ENCODE assay signal across 21 cellular contexts in genomic region chr9:129291041-129291501, GRCh38.
DNase-seq lines count a peak whose midpoint lies in the region; ATAC-seq and TF ChIP-seq lines count a peak whose summit lies in the region.
"Had no signal": no experiment of that assay in that cellular context is flagged by ENCODE, and none has a peak within 500 bp of the region (broad histone marks: within the 10 kb centered on the region; RNA-seq: fewer than 3 reads in every experiment).

No MANE protein-coding gene starts in this region.

- TF ChIP-seq CTCF in tibial artery (IDR thresholded peaks at IDR 0.05), result no peak
- no peak for TF ChIP-seq CTCF in thyroid gland (IDR thresholded peaks at IDR 0.05)

- 84 to 89% methylated on average over 10 to 11 of the region's 11 CpGs for WGBS in thyroid gland, 2 donors

- no peak for ATAC-seq in HG03139 (IDR thresholded peaks at IDR 0.05; ENCODE audit: unreplicated experiment)
- ATAC-seq: activated CD4-positive, CD25-positive, alpha-beta regulatory T cell treated with anti-CD3 and anti-CD28 coated beads, Interleukin-2, amount 50 U/mL, for 24 hours; activated T-helper 17 cell treated with anti-CD3 and anti-CD28 coated beads, Interleukin-2, amount 50 U/mL, for 72 hours; GM12878; naive thymus-derived CD8-positive, alpha-beta T cell had no signal

- H3K27me3 ChIP-seq in tibial artery (no peaks in the 10 kb centered on the region), thyroid gland (no peaks in the 10 kb centered on the region)
- H3K27me3 ChIP-seq: esophagus squamous epithelium had no signal

- H3K4me3 ChIP-seq in tibial artery, result no peak overlapping the region
- no peak overlapping the region for H3K4me3 ChIP-seq in thyroid gland (replicated peaks in 1 of 3)
- H3K4me3 ChIP-seq: esophagus squamous epithelium, GM12878 had no signal

- H3K4me1 ChIP-seq in tibial artery (no peaks in the 10 kb centered on the region), thyroid gland (no peaks in the 10 kb centered on the region)
- H3K4me1 ChIP-seq: esophagus squamous epithelium, parathyroid adenoma had no signal

- intact Hi-C loops in tibial artery (cut with DNase I; ENCODE audit: low total_unique reads) (no loop called here), thyroid gland (cut with DNase I) (no loop called here)

- peaks cover 0 to 5% (median 0%) of the 10 kb centered on the region in 3 donors for H3K9me3 ChIP-seq in tibial artery
- H3K9me3 ChIP-seq in thyroid gland, result no peaks in the 10 kb centered on the region

- H3K36me3 ChIP-seq in tibial artery, result no peaks in the 10 kb centered on the region
- H3K36me3 ChIP-seq in thyroid gland, result no peaks in the 10 kb centered on the region
- H3K36me3 ChIP-seq: esophagus squamous epithelium had no signal

- no peak for TF ChIP-seq POLR2A in thyroid gland (IDR thresholded peaks at IDR 0.05)

- DNase-seq in activated effector memory CD4-positive, alpha-beta T cell treated with anti-CD3 and anti-CD28 coated beads, Interleukin-2, amount 50 U/mL, for 16 hours, result peak; percentile 42
- DNase-seq in activated effector memory CD4-positive, alpha-beta T cell treated with Interleukin-2 at 50 U/mL for 16 hours, result no peak
- DNase-seq in activated CD8-positive, alpha-beta memory T cell treated with anti-CD3 and anti-CD28 coated beads, Interleukin-2, amount 50 U/mL, for 48 hours, result peak; percentile 36
- peak; percentile 69 for DNase-seq in mesenteric fat pad (ENCODE audit: low spot score)
- peak; percentile 15 to 54 for DNase-seq in tibial artery
- no peak for DNase-seq in thyroid gland
- no peak for DNase-seq in DMS114 treated with DMSO at 0.1 percent for 48 hours (lab: John Stamatoyannopoulos, UW; ENCODE audit: unreplicated experiment)
- DNase-seq: DMS79 treated with DMSO at 0.1 percent for 48 hours; esophagus squamous epithelium; NCI-H1436 treated with DMSO at 0.1 percent for 48 hours; NCI-H524; NK-92 treated with Interleukin-12 subunit alpha and Interleukin-12 subunit beta, amount 100 ng/mL, for 24 hours; SIG-M5; SW 1271 had no signal

- H3K27ac ChIP-seq in tibial artery, result no peak overlapping the region
- H3K27ac ChIP-seq in thyroid gland, result no peak overlapping the region
- H3K27ac ChIP-seq: esophagus squamous epithelium, KMS-11, parathyroid adenoma had no signal

Comparison
In these comparisons a context has a peak if more than half of its experiments do, and no peak if none do; other contexts are left out.
1. DNase-seq: peak in activated effector memory CD4-positive, alpha-beta T cell treated with anti-CD3 and anti-CD28 coated beads, Interleukin-2, amount 50 U/mL, for 16 hours (single experiment), activated CD8-positive, alpha-beta memory T cell treated with anti-CD3 and anti-CD28 coated beads, Interleukin-2, amount 50 U/mL, for 48 hours (single experiment), mesenteric fat pad (single experiment) and tibial artery (2 of 2); none in activated effector memory CD4-positive, alpha-beta T cell treated with Interleukin-2 at 50 U/mL for 16 hours (single experiment), thyroid gland (0 of 2) and DMS114 treated with DMSO at 0.1 percent for 48 hours (single experiment).